In genomic region chr1:65632230-65632629, GRCh38 we compare ENCODE assay signal across 19 cellular contexts.
"Had no signal": no experiment of that assay in that cellular context is flagged by ENCODE, and none has a peak within 500 bp of the region (broad histone marks: within the 10 kb centered on the region; RNA-seq: fewer than 3 reads in every experiment).

No MANE protein-coding gene starts in this region.

- H3K36me3 ChIP-seq: SJSA1 had no signal

- H3K4me1 ChIP-seq: SJSA1 had no signal

- H3K4me3 ChIP-seq: SJSA1, SK-N-MC had no signal

- FAIRE-seq: HepG2, RCC 7860 had no signal

- H3K27me3 ChIP-seq: SJSA1 had no signal

- ATAC-seq: HepG2 had no signal

- DNase-seq: IMR-90, Karpas-422, KG1, MM.1S, NCI-H1092 treated with DMSO at 0.1 percent for 48 hours, NCI-H1436, NCI-H187, NCI-H2029, NCI-H2227 treated with DMSO at 0.1 percent for 48 hours, NCI-H524 treated with DMSO at 0.1 percent for 48 hours, NCI-H69, NCI-H774, Right ventricle myocardium superior, RPMI8226, SIG-M5 had no signal

- H3K9me3 ChIP-seq: SJSA1 had no signal

- H3K27ac ChIP-seq: SJSA1, SK-N-MC had no signal
